In genomic region chrX:110156167-110156754, GRCh38 we compare ENCODE assay signal across 11 cellular contexts.
DNase-seq lines count a peak whose midpoint lies in the region; ATAC-seq, FAIRE-seq and TF ChIP-seq lines count a peak whose summit lies in the region.
"Had no signal": no experiment of that assay in that cellular context is flagged by ENCODE, and none has a peak within 500 bp of the region (broad histone marks: within the 10 kb centered on the region; RNA-seq: fewer than 3 reads in every experiment).

No MANE protein-coding gene starts in this region.

- H3K79me2 ChIP-seq in endothelial cell of umbilical vein (ENCODE audit: control insufficient read depth, insufficient read depth, low read length) (no peaks in the 10 kb centered on the region), smooth muscle cell (ENCODE audit: low read depth) (no peaks in the 10 kb centered on the region)

- peaks cover 20% of the 10 kb centered on the region for H3K36me3 Mint-ChIP-seq in stimulated activated memory B cell treated with anti-CD40 and anti-IgM and Interleukin-4, amounts not matched to agents 10 μg/mL and 1 μg/mL and 100 μg/mL, for 72 hours

- no TSS peak for BruUV-seq in endothelial cell of umbilical vein (replicated peaks; lab: Mats Ljungman, UMichigan)

- H3K27ac ChIP-seq in endothelial cell of umbilical vein (ENCODE audit: insufficient read depth, low read depth, low read length) (no peak overlapping the region), smooth muscle cell (ENCODE audit: low read depth) (no peak overlapping the region)

- CTCF ChIA-PET in endothelial cell of umbilical vein (lab: Charles Lee): interaction anchor here (0.8 to 10.2 kb wide), 8 partner anchors 10 to 691 kb away, joined by 3 to 286 read pairs (median 6); no protein-coding TSS in a partner anchor

- no peak for ATAC-seq in stimulated activated memory B cell treated with anti-CD40 and anti-IgM and Interleukin-4, amounts not matched to agents 10 μg/mL and 1 μg/mL and 100 μg/mL, for 72 hours

- TF ChIP-seq CTCF in endothelial cell of umbilical vein (IDR thresholded peaks at IDR 0.05; ENCODE audit: extremely low read depth in 1 of 2, insufficient read depth in 1 of 2, low read depth in 1 of 2, low read length in 2 of 2) (no peak), smooth muscle cell (IDR thresholded peaks at IDR 0.05; ENCODE audit: borderline replicate concordance, insufficient read depth, poor library complexity, severe bottlenecking) (peak; percentile 58)

- intact Hi-C loops in endothelial cell of umbilical vein (cut with micrococcal nuclease): loop anchor here (1.0 to 5.0 kb wide), 3 partner anchors 252 to 691 kb away; no protein-coding TSS in a partner anchor
- intact Hi-C loops in posterior vena cava (cut with DNase I): loop anchor here in 1 of 2 donors (10.0 kb wide), 1 partner anchor 259 kb away; no protein-coding TSS in a partner anchor

- no peak for TF ChIP-seq POLR2A in endothelial cell of umbilical vein (IDR thresholded peaks at IDR 0.05; ENCODE audit: low read depth, low read length)

- H3K4me2 ChIP-seq in endothelial cell of umbilical vein (ENCODE audit: insufficient read depth, low read length) (no peak overlapping the region), smooth muscle cell (no peak overlapping the region)

- H3K36me3 ChIP-seq in endothelial cell of umbilical vein (ENCODE audit: control insufficient read depth in 2 of 2, extremely low read depth in 1 of 2, insufficient read depth in 2 of 2, low read length in 2 of 2): no peaks in the 10 kb centered on the region
- no peaks in the 10 kb centered on the region for H3K36me3 ChIP-seq in smooth muscle cell (ENCODE audit: low read depth)

- dilution Hi-C loops in endothelial cell of umbilical vein (cut with MboI; ENCODE audit: extremely low pct_ligation_motif_present, low sequenced_read_pairs): loop anchor here (10.0 kb wide), 1 partner anchor 259 kb away; no protein-coding TSS in a partner anchor

- H3F3A ChIP-seq in smooth muscle cell (ENCODE audit: low read depth): no peaks in the 10 kb centered on the region

- no peak overlapping the region for H3K4me3 ChIP-seq in endothelial cell of umbilical vein (replicated peaks in 1 of 3; ENCODE audit: insufficient read depth in 1 of 3, low read depth in 1 of 3, low read length in 3 of 3)
- H3K4me3 ChIP-seq in smooth muscle cell: no peak overlapping the region

- H3K9ac ChIP-seq in endothelial cell of umbilical vein (replicated peaks; ENCODE audit: extremely low read depth, insufficient read depth, low read length): no peak overlapping the region
- no peak overlapping the region for H3K9ac ChIP-seq in smooth muscle cell (ENCODE audit: low read depth)

- no peaks in the 10 kb centered on the region for H3K9me3 Mint-ChIP-seq in stimulated activated memory B cell treated with anti-CD40 and anti-IgM and Interleukin-4, amounts not matched to agents 10 μg/mL and 1 μg/mL and 100 μg/mL, for 72 hours

- POLR2A ChIA-PET in endothelial cell of umbilical vein (lab: Charles Lee): no interaction called here

- peak; percentile 6 for DNase-seq in NCI-H2196 (lab: John Stamatoyannopoulos, UW; ENCODE audit: unreplicated experiment)
- no peak for DNase-seq in NCI-H2196 treated with DMSO at 0.1 percent for 48 hours (lab: John Stamatoyannopoulos, UW; ENCODE audit: unreplicated experiment)
- peak; percentile 6 for DNase-seq in NCI-H748 treated with DMSO at 0.1 percent for 48 hours (lab: John Stamatoyannopoulos, UW)
- DNase-seq in endothelial cell of umbilical vein (ENCODE audit: low read depth, low spot score): no peak
- no peak for DNase-seq in smooth muscle cell (lab: John Stamatoyannopoulos, UW; ENCODE audit: unreplicated experiment)
- no peak for DNase-seq in posterior vena cava (ENCODE audit: low spot score)
- no peak for DNase-seq in COR-L47 (lab: John Stamatoyannopoulos, UW)
- DNase-seq: C1 segment of cervical spinal cord, mesendoderm had no signal

- H3K27me3 Mint-ChIP-seq in stimulated activated memory B cell treated with anti-CD40 and anti-IgM and Interleukin-4, amounts not matched to agents 10 μg/mL and 1 μg/mL and 100 μg/mL, for 72 hours: no peaks in the 10 kb centered on the region

- WGBS in smooth muscle cell (ENCODE audit: low lambda C conversion rate): 65% methylated on average over 6 of the region's 6 CpGs

- H3K27me3 ChIP-seq in endothelial cell of umbilical vein (ENCODE audit: control insufficient read depth in 2 of 2, insufficient read depth in 2 of 2, low read length in 2 of 2): no peaks in the 10 kb centered on the region
- H3K27me3 ChIP-seq in smooth muscle cell (ENCODE audit: low read depth): no peaks in the 10 kb centered on the region

- no peaks in the 10 kb centered on the region for H3K9me1 ChIP-seq in endothelial cell of umbilical vein (replicated peaks; ENCODE audit: control insufficient read depth, extremely low read depth, insufficient read depth, low read length)

- H3K4me3 Mint-ChIP-seq in stimulated activated memory B cell treated with anti-CD40 and anti-IgM and Interleukin-4, amounts not matched to agents 10 μg/mL and 1 μg/mL and 100 μg/mL, for 72 hours: no peak overlapping the region

- H2AFZ ChIP-seq in endothelial cell of umbilical vein (ENCODE audit: low read depth, low read length) (no peak overlapping the region), smooth muscle cell (ENCODE audit: low read depth) (no peak overlapping the region)

- H3K9me3 ChIP-seq in endothelial cell of umbilical vein (replicated peaks; ENCODE audit: control insufficient read depth, insufficient read depth, low read length) (no peaks in the 10 kb centered on the region), smooth muscle cell (replicated peaks; ENCODE audit: low read depth) (no peaks in the 10 kb centered on the region)

- FAIRE-seq in endothelial cell of umbilical vein (lab: Jason Lieb, UNC): peak; percentile 24
- FAIRE-seq: TTC549 had no signal

- H3K27ac Mint-ChIP-seq in stimulated activated memory B cell treated with anti-CD40 and anti-IgM and Interleukin-4, amounts not matched to agents 10 μg/mL and 1 μg/mL and 100 μg/mL, for 72 hours: no peak overlapping the region

- H3K4me1 ChIP-seq in endothelial cell of umbilical vein (ENCODE audit: control insufficient read depth, extremely low read depth, insufficient read depth, low read length): peaks cover 5% of the 10 kb centered on the region
- H3K4me1 ChIP-seq in smooth muscle cell (ENCODE audit: low read depth): no peaks in the 10 kb centered on the region

- peaks cover 12% of the 10 kb centered on the region for H3K4me1 Mint-ChIP-seq in stimulated activated memory B cell treated with anti-CD40 and anti-IgM and Interleukin-4, amounts not matched to agents 10 μg/mL and 1 μg/mL and 100 μg/mL, for 72 hours

- H4K20me1 ChIP-seq in endothelial cell of umbilical vein (replicated peaks; ENCODE audit: control insufficient read depth, extremely low read depth, insufficient read depth, low read length) (no peaks in the 10 kb centered on the region), smooth muscle cell (ENCODE audit: low read depth) (no peaks in the 10 kb centered on the region)

TF ChIP-seq in endothelial cell of umbilical vein, 7 proteins besides CTCF, POLR2A, EP300 and RAD21:
- TF ChIP-seq EZH2 (IDR thresholded peaks at IDR 0.05; ENCODE audit: borderline replicate concordance, low read depth, low read length, severe bottlenecking) (no peak), GATA2 (IDR thresholded peaks at IDR 0.05; ENCODE audit: insufficient read depth, insufficient read length, low read depth, low read length) (no peak), MAX (IDR thresholded peaks at IDR 0.05; ENCODE audit: insufficient read depth, insufficient read length) (no peak), JUN (IDR thresholded peaks at IDR 0.05; ENCODE audit: borderline replicate concordance, insufficient read depth, insufficient read length, low read depth) (no peak), FOS (IDR thresholded peaks at IDR 0.05; ENCODE audit: borderline replicate concordance, insufficient read depth, low read length) (no peak), MYC (IDR thresholded peaks at IDR 0.05; ENCODE audit: low read depth, low read length) (no peak), POLR2AphosphoS5 (IDR thresholded peaks at IDR 0.05; ENCODE audit: insufficient read depth, low read depth, low read length) (no peak)

Comparison
In these comparisons a context has a peak if more than half of its experiments do, and no peak if none do; other contexts are left out.
1. DNase-seq: peak in NCI-H2196 (single experiment) and NCI-H748 treated with DMSO at 0.1 percent for 48 hours (single experiment); none in NCI-H2196 treated with DMSO at 0.1 percent for 48 hours (single experiment), endothelial cell of umbilical vein (single experiment), smooth muscle cell (single experiment), posterior vena cava (single experiment) and COR-L47 (single experiment).